ENCODE assay signal across 15 cellular contexts in genomic region chr22:42972592-42973535, GRCh38. TPM values are rescaled to one million over a fixed set of nuclear protein-coding genes. Genes with fewer than 3 reads are reported as not detected.
A peak's percentile ranks its signal among the peaks of the same experiment; 100 is the strongest.
DNase-seq lines count a peak whose midpoint lies in the region; ATAC-seq and TF ChIP-seq lines count a peak whose summit lies in the region.
"Had no signal": no experiment of that assay in that cellular context is flagged by ENCODE, and none has a peak within 500 bp of the region (broad histone marks: within the 10 kb centered on the region; RNA-seq: fewer than 3 reads in every experiment).

No MANE protein-coding gene starts in this region.

- TF ChIP-seq CTCF in choroid plexus epithelial cell (conservative IDR thresholded peaks at IDR 0.05; ENCODE audit: low read depth, low read length) (no peak), mucosa of descending colon (IDR thresholded peaks at IDR 0.05) (no peak), upper lobe of left lung (IDR thresholded peaks at IDR 0.05) (no peak), foreskin keratinocyte (conservative IDR thresholded peaks at IDR 0.05) (no peak)

- intact Hi-C loops in mucosa of descending colon (cut with DNase I, micrococcal nuclease), result no loop called here

- no peak for DNase-seq in activated naive CD8-positive, alpha-beta T cell treated with anti-CD3 and anti-CD28 coated beads for 36 hours
- peak; percentile 60 for DNase-seq in choroid plexus epithelial cell (ENCODE audit: low read depth)
- peak in 1 of 3 donors; percentile 58 for DNase-seq in mucosa of descending colon
- DNase-seq in upper lobe of left lung, result peak in 1 of 2 donors; percentile 50
- DNase-seq in cerebellar nuclear complex (lab: John Stamatoyannopoulos, UW), result no peak
- no peak for DNase-seq in foreskin keratinocyte
- no peak for DNase-seq in globus pallidus (ENCODE audit: low spot score)
- DNase-seq: activated CD8-positive, alpha-beta memory T cell treated with anti-CD3 and anti-CD28 coated beads, Interleukin-2, amount 50 U/mL, for 4 hours; amniotic stem cell; Calu3; NCI-H1436 treated with DMSO at 0.1 percent for 48 hours; NCI-H524 treated with DMSO at 0.1 percent for 48 hours; SHP77 treated with DMSO at 0.1 percent for 48 hours; stimulated activated CD4-positive, alpha-beta T cell treated with anti-CD3 and anti-CD28 coated beads, Interleukin-12 subunit alpha, Interleukin-12 subunit beta, amount 100 ng/mL, for 4 hours had no signal

- 79% methylated on average over 10 of the region's 10 CpGs for WGBS in upper lobe of left lung, 2 donors

- H3K27ac Mint-ChIP-seq in activated naive CD8-positive, alpha-beta T cell, result peak overlapping the region; percentile 34
- no peak overlapping the region for H3K27ac Mint-ChIP-seq in activated naive CD8-positive, alpha-beta T cell treated with anti-CD3 and anti-CD28 coated beads for 36 hours

- peaks cover 11% of the 10 kb centered on the region for H3K36me3 Mint-ChIP-seq in activated naive CD8-positive, alpha-beta T cell
- peaks cover 20% of the 10 kb centered on the region for H3K36me3 Mint-ChIP-seq in activated naive CD8-positive, alpha-beta T cell treated with anti-CD3 and anti-CD28 coated beads for 36 hours

- H3K4me3 Mint-ChIP-seq in activated naive CD8-positive, alpha-beta T cell, result no peak overlapping the region
- no peak overlapping the region for H3K4me3 Mint-ChIP-seq in activated naive CD8-positive, alpha-beta T cell treated with anti-CD3 and anti-CD28 coated beads for 36 hours

- H3K9me3 ChIP-seq in mucosa of descending colon (no peaks in the 10 kb centered on the region), upper lobe of left lung (no peaks in the 10 kb centered on the region)

- H3K4me1 ChIP-seq in mucosa of descending colon (ENCODE audit: low read depth) (peaks cover 37% of the 10 kb centered on the region), upper lobe of left lung (peaks cover 33 to 58% (median 46%) of the 10 kb centered on the region in 4 donors), foreskin keratinocyte (peaks cover 3% of the 10 kb centered on the region)

- no peak for TF ChIP-seq EP300 in upper lobe of left lung (IDR thresholded peaks at IDR 0.05)

- ATAC-seq in mucosa of descending colon (peak; percentile 76), upper lobe of left lung (ENCODE audit: low FRiP score in 2 of 2) (peak in 1 of 2 donors; percentile 49), foreskin keratinocyte (no peak)

- no peaks in the 10 kb centered on the region for H3K27me3 Mint-ChIP-seq in activated naive CD8-positive, alpha-beta T cell
- no peaks in the 10 kb centered on the region for H3K27me3 Mint-ChIP-seq in activated naive CD8-positive, alpha-beta T cell treated with anti-CD3 and anti-CD28 coated beads for 36 hours

- H3K27ac ChIP-seq in upper lobe of left lung (peak overlapping the region; percentile 36 to 76 (median 49)), foreskin keratinocyte (no peak overlapping the region)

- no peak overlapping the region for H3K4me3 ChIP-seq in choroid plexus epithelial cell (ENCODE audit: low read depth, low read length)
- H3K4me3 ChIP-seq in mucosa of descending colon, result no peak overlapping the region
- no peak overlapping the region for H3K4me3 ChIP-seq in upper lobe of left lung

- H3K4me1 Mint-ChIP-seq in activated naive CD8-positive, alpha-beta T cell (ENCODE audit: low read depth), result peaks cover 40% of the 10 kb centered on the region
- peaks cover 43% of the 10 kb centered on the region for H3K4me1 Mint-ChIP-seq in activated naive CD8-positive, alpha-beta T cell treated with anti-CD3 and anti-CD28 coated beads for 36 hours

- H3K9me3 Mint-ChIP-seq in activated naive CD8-positive, alpha-beta T cell (ENCODE audit: low read depth), result no peaks in the 10 kb centered on the region
- H3K9me3 Mint-ChIP-seq in activated naive CD8-positive, alpha-beta T cell treated with anti-CD3 and anti-CD28 coated beads for 36 hours, result peaks cover 2% of the 10 kb centered on the region

- TF ChIP-seq POLR2A in upper lobe of left lung (IDR thresholded peaks at IDR 0.05), result no peak

- no peaks in the 10 kb centered on the region for H3K36me3 ChIP-seq in mucosa of descending colon (ENCODE audit: low read depth)
- no peaks in the 10 kb centered on the region for H3K36me3 ChIP-seq in upper lobe of left lung

- H3K27me3 ChIP-seq in upper lobe of left lung (no peaks in the 10 kb centered on the region), foreskin keratinocyte (no peaks in the 10 kb centered on the region)

RNA-seq across cellular contexts. Expression of gene PACSIN2, which starts 42.1 kb away (rescaled TPM):
- total RNA-seq in activated naive CD8-positive, alpha-beta T cell treated with anti-CD3 and anti-CD28 coated beads for 36 hours, result 10 to 100 TPM; 30.2 to 34.6 TPM
- 100 to 1,000 TPM; 132 to 184 (median 152) TPM for total RNA-seq in mucosa of descending colon
- 100 to 1,000 TPM; 120 to 186 (median 151) TPM for total RNA-seq in upper lobe of left lung
- 38.5 and 41.4 TPM in 2 replicates for total RNA-seq in foreskin keratinocyte
- 21.6 and 25.9 TPM in 2 replicates for polyA plus RNA-seq in foreskin keratinocyte
